1 cellular context compared by ENCODE assay signal in the genomic region with DNA sequence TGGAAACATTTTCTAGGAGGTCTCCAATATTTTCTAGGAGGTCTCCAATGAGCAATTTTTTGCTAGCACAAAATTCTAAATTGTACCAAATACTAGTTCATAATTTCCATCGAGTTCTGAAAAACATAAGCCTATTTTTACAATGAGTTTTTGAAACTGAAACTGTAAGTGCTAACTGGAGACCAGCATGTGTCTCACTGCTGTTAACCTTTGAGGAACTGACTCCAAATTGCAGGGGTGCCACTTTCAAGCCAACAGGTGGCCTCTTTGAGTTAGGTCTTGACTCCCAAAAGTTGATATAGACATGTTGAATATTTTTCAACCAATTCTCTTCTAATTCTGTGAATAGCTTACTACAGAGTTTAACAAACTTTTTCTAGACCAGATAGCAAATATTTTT.
TF ChIP-seq lines count a peak whose summit lies in the region.

No MANE protein-coding gene starts in this region.

TF ChIP-seq in GM12878, 131 proteins besides CTCF, POLR2A, EP300 and RAD21 (continued from another document):
- TF ChIP-seq, protein P1, sequence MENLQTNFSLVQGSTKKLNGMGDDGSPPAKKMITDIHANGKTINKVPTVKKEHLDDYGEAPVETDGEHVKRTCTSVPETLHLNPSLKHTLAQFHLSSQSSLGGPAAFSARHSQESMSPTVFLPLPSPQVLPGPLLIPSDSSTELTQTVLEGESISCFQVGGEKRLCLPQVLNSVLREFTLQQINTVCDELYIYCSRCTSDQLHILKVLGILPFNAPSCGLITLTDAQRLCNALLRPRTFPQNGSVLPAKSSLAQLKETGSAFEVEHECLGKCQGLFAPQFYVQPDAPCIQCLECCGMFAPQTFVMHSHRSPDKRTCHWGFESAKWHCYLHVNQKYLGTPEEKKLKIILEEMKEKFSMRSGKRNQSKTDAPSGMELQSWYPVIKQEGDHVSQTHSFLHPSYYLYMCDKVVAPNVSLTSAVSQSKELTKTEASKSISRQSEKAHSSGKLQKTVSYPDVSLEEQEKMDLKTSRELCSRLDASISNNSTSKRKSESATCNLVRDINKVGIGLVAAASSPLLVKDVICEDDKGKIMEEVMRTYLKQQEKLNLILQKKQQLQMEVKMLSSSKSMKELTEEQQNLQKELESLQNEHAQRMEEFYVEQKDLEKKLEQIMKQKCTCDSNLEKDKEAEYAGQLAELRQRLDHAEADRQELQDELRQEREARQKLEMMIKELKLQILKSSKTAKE (IDR thresholded peaks at IDR 0.05; ENCODE audit: low read depth, poor library complexity, severe bottlenecking), result peak; percentile 78
- TF ChIP-seq ETV6 (conservative IDR thresholded peaks at IDR 0.05 in 1 of 2, IDR thresholded peaks at IDR 0.05 in 1 of 2; ENCODE audit: borderline replicate concordance in 1 of 2, low read depth in 1 of 2) (peak in 1 of 2 experiments; percentile 14; a peak in 1 of 4 replicates), DPF2 (IDR thresholded peaks at IDR 0.05) (peak; percentile 75), RUNX3 (IDR thresholded peaks at IDR 0.05; ENCODE audit: low read length) (peak; percentile 52; the same call in 1 of the 2 replicates), CBX5 (IDR thresholded peaks at IDR 0.05; ENCODE audit: low read depth) (peak; percentile 74; the same call in 1 of the 2 replicates), TCF12 (IDR thresholded peaks at IDR 0.05; ENCODE audit: low read depth, low read length) (peak; percentile 96), MYB (IDR thresholded peaks at IDR 0.05; ENCODE audit: borderline replicate concordance, low read depth, low read length) (no peak), NR2F1 (conservative IDR thresholded peaks at IDR 0.05) (peak; percentile 60; the same call in 1 of the 2 replicates), NFIC (IDR thresholded peaks at IDR 0.05; ENCODE audit: low read depth, low read length) (peak; percentile 45; the same call in 1 of the 2 replicates), BHLHE40 (IDR thresholded peaks at IDR 0.05; ENCODE audit: borderline replicate concordance in 1 of 2, low read depth in 2 of 2, low read length in 1 of 2) (peak; percentile 65 to 69), PAX8 (IDR thresholded peaks at IDR 0.05) (no peak), ZNF24 (IDR thresholded peaks at IDR 0.05) (peak; percentile 63), NR2C2 (IDR thresholded peaks at IDR 0.05; ENCODE audit: borderline replicate concordance, control insufficient read depth, insufficient read length, low read depth) (no peak), BACH1 (IDR thresholded peaks at IDR 0.05; ENCODE audit: borderline replicate concordance) (peak; percentile 34; the same call in 1 of the 2 replicates), SPI1 (IDR thresholded peaks at IDR 0.05; ENCODE audit: borderline replicate concordance, insufficient read depth, low read depth, low read length) (peak; percentile 93), POU2F2 (IDR thresholded peaks at IDR 0.05; ENCODE audit: borderline replicate concordance, low read depth, low read length) (0 out of 3 replicates have a peak, but pooled peaks have one; percentile 57), YY1 (IDR thresholded peaks at IDR 0.05; ENCODE audit: low read depth, low read length) (0 out of 2 replicates have a peak, but pooled peaks have one; percentile 11), PML (IDR thresholded peaks at IDR 0.05; ENCODE audit: low read length) (0 out of 2 replicates have a peak, but pooled peaks have one; percentile 31), BMI1 (IDR thresholded peaks at IDR 0.05; ENCODE audit: borderline replicate concordance) (peak; percentile 60; the same call in 1 of the 2 replicates), RAD51 (IDR thresholded peaks at IDR 0.05) (peak; percentile 46; the same call in 1 of the 2 replicates), GATAD2B (conservative IDR thresholded peaks at IDR 0.05; ENCODE audit: low read depth) (0 out of 2 replicates have a peak, but pooled peaks have one; percentile 32), BCL11A (IDR thresholded peaks at IDR 0.05; ENCODE audit: low read depth, low read length) (peak; percentile 56), MEF2A (IDR thresholded peaks at IDR 0.05; ENCODE audit: insufficient read depth, low read depth, low read length) (peak; percentile 68; the same call in 1 of the 2 replicates), KAT2A (conservative IDR thresholded peaks at IDR 0.05; ENCODE audit: control insufficient read depth, low read depth, low read length) (no peak), MTA2 (IDR thresholded peaks at IDR 0.05; ENCODE audit: low read depth) (peak; percentile 81), SMC3 (IDR thresholded peaks at IDR 0.05; ENCODE audit: borderline replicate concordance, low read length) (peak; percentile 29; the same call in 1 of the 2 replicates), GABPA (IDR thresholded peaks at IDR 0.05; ENCODE audit: low read depth) (no peak), IKZF2 (IDR thresholded peaks at IDR 0.05) (peak; percentile 70 to 78; a peak in 3 of 4 replicates), IRF4 (IDR thresholded peaks at IDR 0.05; ENCODE audit: low read depth, low read length) (peak; percentile 85), MEF2B (IDR thresholded peaks at IDR 0.05; ENCODE audit: partially characterized antibody, poor library complexity, severe bottlenecking) (peak; percentile 59), NBN (IDR thresholded peaks at IDR 0.05) (peak; percentile 43; the same call in 1 of the 2 replicates)
- TF ChIP-seq, protein P2, sequence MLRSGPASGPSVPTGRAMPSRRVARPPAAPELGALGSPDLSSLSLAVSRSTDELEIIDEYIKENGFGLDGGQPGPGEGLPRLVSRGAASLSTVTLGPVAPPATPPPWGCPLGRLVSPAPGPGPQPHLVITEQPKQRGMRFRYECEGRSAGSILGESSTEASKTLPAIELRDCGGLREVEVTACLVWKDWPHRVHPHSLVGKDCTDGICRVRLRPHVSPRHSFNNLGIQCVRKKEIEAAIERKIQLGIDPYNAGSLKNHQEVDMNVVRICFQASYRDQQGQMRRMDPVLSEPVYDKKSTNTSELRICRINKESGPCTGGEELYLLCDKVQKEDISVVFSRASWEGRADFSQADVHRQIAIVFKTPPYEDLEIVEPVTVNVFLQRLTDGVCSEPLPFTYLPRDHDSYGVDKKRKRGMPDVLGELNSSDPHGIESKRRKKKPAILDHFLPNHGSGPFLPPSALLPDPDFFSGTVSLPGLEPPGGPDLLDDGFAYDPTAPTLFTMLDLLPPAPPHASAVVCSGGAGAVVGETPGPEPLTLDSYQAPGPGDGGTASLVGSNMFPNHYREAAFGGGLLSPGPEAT (IDR thresholded peaks at IDR 0.05; ENCODE audit: low read depth), result peak; percentile 55; the same call in 1 of the 2 replicates
- TF ChIP-seq, protein P3, sequence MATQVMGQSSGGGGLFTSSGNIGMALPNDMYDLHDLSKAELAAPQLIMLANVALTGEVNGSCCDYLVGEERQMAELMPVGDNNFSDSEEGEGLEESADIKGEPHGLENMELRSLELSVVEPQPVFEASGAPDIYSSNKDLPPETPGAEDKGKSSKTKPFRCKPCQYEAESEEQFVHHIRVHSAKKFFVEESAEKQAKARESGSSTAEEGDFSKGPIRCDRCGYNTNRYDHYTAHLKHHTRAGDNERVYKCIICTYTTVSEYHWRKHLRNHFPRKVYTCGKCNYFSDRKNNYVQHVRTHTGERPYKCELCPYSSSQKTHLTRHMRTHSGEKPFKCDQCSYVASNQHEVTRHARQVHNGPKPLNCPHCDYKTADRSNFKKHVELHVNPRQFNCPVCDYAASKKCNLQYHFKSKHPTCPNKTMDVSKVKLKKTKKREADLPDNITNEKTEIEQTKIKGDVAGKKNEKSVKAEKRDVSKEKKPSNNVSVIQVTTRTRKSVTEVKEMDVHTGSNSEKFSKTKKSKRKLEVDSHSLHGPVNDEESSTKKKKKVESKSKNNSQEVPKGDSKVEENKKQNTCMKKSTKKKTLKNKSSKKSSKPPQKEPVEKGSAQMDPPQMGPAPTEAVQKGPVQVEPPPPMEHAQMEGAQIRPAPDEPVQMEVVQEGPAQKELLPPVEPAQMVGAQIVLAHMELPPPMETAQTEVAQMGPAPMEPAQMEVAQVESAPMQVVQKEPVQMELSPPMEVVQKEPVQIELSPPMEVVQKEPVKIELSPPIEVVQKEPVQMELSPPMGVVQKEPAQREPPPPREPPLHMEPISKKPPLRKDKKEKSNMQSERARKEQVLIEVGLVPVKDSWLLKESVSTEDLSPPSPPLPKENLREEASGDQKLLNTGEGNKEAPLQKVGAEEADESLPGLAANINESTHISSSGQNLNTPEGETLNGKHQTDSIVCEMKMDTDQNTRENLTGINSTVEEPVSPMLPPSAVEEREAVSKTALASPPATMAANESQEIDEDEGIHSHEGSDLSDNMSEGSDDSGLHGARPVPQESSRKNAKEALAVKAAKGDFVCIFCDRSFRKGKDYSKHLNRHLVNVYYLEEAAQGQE (IDR thresholded peaks at IDR 0.05; ENCODE audit: low read depth, low read length), result no peak
- TF ChIP-seq, protein P4, sequence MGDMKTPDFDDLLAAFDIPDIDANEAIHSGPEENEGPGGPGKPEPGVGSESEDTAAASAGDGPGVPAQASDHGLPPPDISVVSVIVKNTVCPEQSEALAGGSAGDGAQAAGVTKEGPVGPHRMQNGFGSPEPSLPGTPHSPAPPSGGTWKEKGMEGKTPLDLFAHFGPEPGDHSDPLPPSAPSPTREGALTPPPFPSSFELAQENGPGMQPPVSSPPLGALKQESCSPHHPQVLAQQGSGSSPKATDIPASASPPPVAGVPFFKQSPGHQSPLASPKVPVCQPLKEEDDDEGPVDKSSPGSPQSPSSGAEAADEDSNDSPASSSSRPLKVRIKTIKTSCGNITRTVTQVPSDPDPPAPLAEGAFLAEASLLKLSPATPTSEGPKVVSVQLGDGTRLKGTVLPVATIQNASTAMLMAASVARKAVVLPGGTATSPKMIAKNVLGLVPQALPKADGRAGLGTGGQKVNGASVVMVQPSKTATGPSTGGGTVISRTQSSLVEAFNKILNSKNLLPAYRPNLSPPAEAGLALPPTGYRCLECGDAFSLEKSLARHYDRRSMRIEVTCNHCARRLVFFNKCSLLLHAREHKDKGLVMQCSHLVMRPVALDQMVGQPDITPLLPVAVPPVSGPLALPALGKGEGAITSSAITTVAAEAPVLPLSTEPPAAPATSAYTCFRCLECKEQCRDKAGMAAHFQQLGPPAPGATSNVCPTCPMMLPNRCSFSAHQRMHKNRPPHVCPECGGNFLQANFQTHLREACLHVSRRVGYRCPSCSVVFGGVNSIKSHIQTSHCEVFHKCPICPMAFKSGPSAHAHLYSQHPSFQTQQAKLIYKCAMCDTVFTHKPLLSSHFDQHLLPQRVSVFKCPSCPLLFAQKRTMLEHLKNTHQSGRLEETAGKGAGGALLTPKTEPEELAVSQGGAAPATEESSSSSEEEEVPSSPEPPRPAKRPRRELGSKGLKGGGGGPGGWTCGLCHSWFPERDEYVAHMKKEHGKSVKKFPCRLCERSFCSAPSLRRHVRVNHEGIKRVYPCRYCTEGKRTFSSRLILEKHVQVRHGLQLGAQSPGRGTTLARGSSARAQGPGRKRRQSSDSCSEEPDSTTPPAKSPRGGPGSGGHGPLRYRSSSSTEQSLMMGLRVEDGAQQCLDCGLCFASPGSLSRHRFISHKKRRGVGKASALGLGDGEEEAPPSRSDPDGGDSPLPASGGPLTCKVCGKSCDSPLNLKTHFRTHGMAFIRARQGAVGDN (IDR thresholded peaks at IDR 0.05), result peak; percentile 70
- TF ChIP-seq, protein P5, sequence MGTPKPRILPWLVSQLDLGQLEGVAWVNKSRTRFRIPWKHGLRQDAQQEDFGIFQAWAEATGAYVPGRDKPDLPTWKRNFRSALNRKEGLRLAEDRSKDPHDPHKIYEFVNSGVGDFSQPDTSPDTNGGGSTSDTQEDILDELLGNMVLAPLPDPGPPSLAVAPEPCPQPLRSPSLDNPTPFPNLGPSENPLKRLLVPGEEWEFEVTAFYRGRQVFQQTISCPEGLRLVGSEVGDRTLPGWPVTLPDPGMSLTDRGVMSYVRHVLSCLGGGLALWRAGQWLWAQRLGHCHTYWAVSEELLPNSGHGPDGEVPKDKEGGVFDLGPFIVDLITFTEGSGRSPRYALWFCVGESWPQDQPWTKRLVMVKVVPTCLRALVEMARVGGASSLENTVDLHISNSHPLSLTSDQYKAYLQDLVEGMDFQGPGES (IDR thresholded peaks at IDR 0.05), result no peak
- TF ChIP-seq, protein P6, sequence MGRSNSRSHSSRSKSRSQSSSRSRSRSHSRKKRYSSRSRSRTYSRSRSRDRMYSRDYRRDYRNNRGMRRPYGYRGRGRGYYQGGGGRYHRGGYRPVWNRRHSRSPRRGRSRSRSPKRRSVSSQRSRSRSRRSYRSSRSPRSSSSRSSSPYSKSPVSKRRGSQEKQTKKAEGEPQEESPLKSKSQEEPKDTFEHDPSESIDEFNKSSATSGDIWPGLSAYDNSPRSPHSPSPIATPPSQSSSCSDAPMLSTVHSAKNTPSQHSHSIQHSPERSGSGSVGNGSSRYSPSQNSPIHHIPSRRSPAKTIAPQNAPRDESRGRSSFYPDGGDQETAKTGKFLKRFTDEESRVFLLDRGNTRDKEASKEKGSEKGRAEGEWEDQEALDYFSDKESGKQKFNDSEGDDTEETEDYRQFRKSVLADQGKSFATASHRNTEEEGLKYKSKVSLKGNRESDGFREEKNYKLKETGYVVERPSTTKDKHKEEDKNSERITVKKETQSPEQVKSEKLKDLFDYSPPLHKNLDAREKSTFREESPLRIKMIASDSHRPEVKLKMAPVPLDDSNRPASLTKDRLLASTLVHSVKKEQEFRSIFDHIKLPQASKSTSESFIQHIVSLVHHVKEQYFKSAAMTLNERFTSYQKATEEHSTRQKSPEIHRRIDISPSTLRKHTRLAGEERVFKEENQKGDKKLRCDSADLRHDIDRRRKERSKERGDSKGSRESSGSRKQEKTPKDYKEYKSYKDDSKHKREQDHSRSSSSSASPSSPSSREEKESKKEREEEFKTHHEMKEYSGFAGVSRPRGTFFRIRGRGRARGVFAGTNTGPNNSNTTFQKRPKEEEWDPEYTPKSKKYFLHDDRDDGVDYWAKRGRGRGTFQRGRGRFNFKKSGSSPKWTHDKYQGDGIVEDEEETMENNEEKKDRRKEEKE (IDR thresholded peaks at IDR 0.05), result no peak
